Comparison of ENCODE assay signal across 26 cellular contexts in genomic region chr2:224801360-224801759, GRCh38.
"Had no signal": no experiment of that assay in that cellular context is flagged by ENCODE, and none has a peak within 500 bp of the region (broad histone marks: within the 10 kb centered on the region; RNA-seq: fewer than 3 reads in every experiment).

No MANE protein-coding gene starts in this region.

- H3K36me3 ChIP-seq: left ventricle myocardium inferior, right lobe of liver had no signal

- H3K27me3 Mint-ChIP-seq: activated naive CD4-positive, alpha-beta T cell treated with anti-CD3 and anti-CD28 coated beads, Interleukin-2, amount 10 ng/mL, durations not matched to agents 7 days and 5 days; type B pancreatic cell had no signal

- H3K27ac ChIP-seq: ascending aorta, brain microvascular endothelial cell, left ventricle myocardium inferior, right lobe of liver, skin epidermis, thoracic aorta, WERI-Rb-1 had no signal

- H3K9me3 ChIP-seq: ascending aorta, left ventricle myocardium inferior, right lobe of liver, thoracic aorta had no signal

- ATAC-seq: esophagus mucosa, right lobe of liver, SK-N-SH treated with all-trans-retinoic acid at 6 μM for 48 hours had no signal

- H3K4me1 ChIP-seq: ascending aorta, left ventricle myocardium inferior, right lobe of liver had no signal

- H3K4me3 Mint-ChIP-seq: activated naive CD4-positive, alpha-beta T cell treated with anti-CD3 and anti-CD28 coated beads, Interleukin-2, amount 10 ng/mL, durations not matched to agents 7 days and 5 days; immature natural killer cell; nephron; T-helper 2 cell treated with Interferon-gamma antibody and Interleukin-4, amounts not matched to agents 5 μg/mL and 100 μg/mL, for 36 hours; type B pancreatic cell had no signal

- H3K27ac Mint-ChIP-seq: nephron; T-helper 2 cell treated with Interferon-gamma antibody and Interleukin-4, amounts not matched to agents 5 μg/mL and 100 μg/mL, for 36 hours; type B pancreatic cell had no signal

- H3K9me3 Mint-ChIP-seq: activated naive CD4-positive, alpha-beta T cell treated with anti-CD3 and anti-CD28 coated beads, Interleukin-2, amount 10 ng/mL, durations not matched to agents 7 days and 5 days; immature natural killer cell; T-helper 2 cell treated with Interferon-gamma antibody and Interleukin-4, amounts not matched to agents 5 μg/mL and 100 μg/mL, for 36 hours; type B pancreatic cell had no signal

- H3K36me3 Mint-ChIP-seq: type B pancreatic cell had no signal

- DNase-seq: activated CD4-positive, alpha-beta T cell treated with anti-CD3 and anti-CD28 coated beads, Interleukin-2, amount 50 U/mL, for 48 hours; activated CD4-positive, CD25-positive, alpha-beta regulatory T cell treated with anti-CD3 and anti-CD28 coated beads, Interleukin-2, amount 50 U/mL, for 72 hours; activated CD8-positive, alpha-beta memory T cell treated with anti-CD3 and anti-CD28 coated beads, Interleukin-2, amount 50 U/mL, for 48 hours; activated effector memory CD4-positive, alpha-beta T cell treated with Interleukin-2 at 50 U/mL for 16 hours; activated naive CD4-positive, alpha-beta T cell treated with anti-CD3 and anti-CD28 coated beads, Interleukin-2, amount 10 ng/mL, durations not matched to agents 7 days and 5 days; activated T-cell treated with anti-CD3 and anti-CD28 coated beads, Interleukin-2, amount 50 U/mL, for 48 hours; brain microvascular endothelial cell; caudate nucleus; dermis blood vessel endothelial cell; effector CD8-positive, alpha-beta T cell; foreskin melanocyte; immature natural killer cell; left ventricle myocardium inferior; occipital lobe; posterior cingulate gyrus; right lobe of liver; stimulated activated CD4-positive, alpha-beta T cell treated with anti-CD3 and anti-CD28 coated beads, Interleukin-1b, Interleukin-23, amount 100 ng/mL, for 48 hours; WERI-Rb-1 had no signal

- H3K27me3 ChIP-seq: ascending aorta, brain microvascular endothelial cell, right lobe of liver had no signal

- H3K4me1 Mint-ChIP-seq: activated naive CD4-positive, alpha-beta T cell treated with anti-CD3 and anti-CD28 coated beads, Interleukin-2, amount 10 ng/mL, durations not matched to agents 7 days and 5 days; immature natural killer cell had no signal

- H3K4me3 ChIP-seq: ascending aorta, left ventricle myocardium inferior, right lobe of liver, skin epidermis, thoracic aorta had no signal
